29 cellular contexts compared by ENCODE assay signal in genomic region chr9:75065513-75065912, GRCh38.
"Had no signal": no experiment of that assay in that cellular context is flagged by ENCODE, and none has a peak within 500 bp of the region (broad histone marks: within the 10 kb centered on the region; RNA-seq: fewer than 3 reads in every experiment).

No MANE protein-coding gene starts in this region.

- H3K36me3 ChIP-seq: neural progenitor cell had no signal

- DNase-seq: islet precursor cell; left ventricle myocardium inferior; mesendoderm; naive B cell; natural killer cell; nephron progenitor cell; occipital lobe; psoas muscle; right lobe of liver; stimulated activated CD4-positive, alpha-beta T cell treated with anti-CD3 and anti-CD28 coated beads, Interleukin-1b, Interleukin-23, amount 100 ng/mL, for 48 hours; stimulated activated CD4-positive, alpha-beta T cell treated with anti-CD3 and anti-CD28 coated beads, Interleukin-2, amount 100 ng/mL, for 48 hours; stimulated activated CD4-positive, alpha-beta T cell treated with anti-CD3 and anti-CD28 coated beads, Interleukin-4, amount 100 ng/mL, for 4 hours; stimulated activated CD8-positive, alpha-beta memory T cell treated with anti-CD3 and anti-CD28 coated beads, Interleukin-4, amount 100 ng/mL, for 48 hours; stimulated activated naive CD4-positive, alpha-beta T cell treated with Interleukin-2 at 50 U/mL for 16 hours; stomach; tibial artery; trophoblast cell; upper lobe of right lung had no signal

- H3K9me3 ChIP-seq: left ventricle myocardium inferior, neutrophil, psoas muscle, right atrium auricular region, right lobe of liver, stomach, thoracic aorta, tibial artery, upper lobe of right lung had no signal

- H3K4me3 Mint-ChIP-seq: mesothelial cell of epicardium; naive B cell; natural killer cell; nephron progenitor cell; neural progenitor cell; stimulated activated memory B cell treated with anti-CD40 and anti-IgM and Interleukin-4, amounts not matched to agents 10 μg/mL and 1 μg/mL and 100 μg/mL, for 72 hours had no signal

- H3K27ac Mint-ChIP-seq: mesothelial cell of epicardium; naive B cell; nephron progenitor cell; neural progenitor cell; stimulated activated memory B cell treated with anti-CD40 and anti-IgM and Interleukin-4, amounts not matched to agents 10 μg/mL and 1 μg/mL and 100 μg/mL, for 72 hours had no signal

- H3K27me3 ChIP-seq: hepatocyte, neural progenitor cell, neutrophil, right atrium auricular region, right lobe of liver, stomach, tibial artery, upper lobe of right lung had no signal

- FAIRE-seq: urothelium cell line had no signal

- H2AFZ ChIP-seq: hepatocyte, neural progenitor cell, parathyroid adenoma had no signal

- H3K4me2 ChIP-seq: hepatocyte, neural progenitor cell, smooth muscle cell had no signal

- H3K9ac ChIP-seq: neural progenitor cell, parathyroid adenoma had no signal

- H3K4me3 ChIP-seq: hepatocyte, left ventricle myocardium inferior, lung, neural progenitor cell, psoas muscle, right atrium auricular region, right lobe of liver, smooth muscle cell, stomach, thoracic aorta, tibial artery, upper lobe of right lung had no signal

- H3K27ac ChIP-seq: hepatocyte, left ventricle myocardium inferior, neural progenitor cell, neutrophil, parathyroid adenoma, psoas muscle, right atrium auricular region, right lobe of liver, tibial artery, upper lobe of right lung had no signal

- H3K79me2 ChIP-seq: hepatocyte, parathyroid adenoma had no signal

- ATAC-seq: natural killer cell; psoas muscle; right lobe of liver; stimulated activated memory B cell treated with anti-CD40 and anti-IgM and Interleukin-4, amounts not matched to agents 10 μg/mL and 1 μg/mL and 100 μg/mL, for 72 hours; upper lobe of right lung had no signal

- H3K4me1 Mint-ChIP-seq: mesothelial cell of epicardium; naive B cell; natural killer cell; nephron progenitor cell; neural progenitor cell; stimulated activated memory B cell treated with anti-CD40 and anti-IgM and Interleukin-4, amounts not matched to agents 10 μg/mL and 1 μg/mL and 100 μg/mL, for 72 hours had no signal

- H3K4me1 ChIP-seq: left ventricle myocardium inferior, parathyroid adenoma, psoas muscle, right lobe of liver, upper lobe of right lung had no signal

- H3K9me3 Mint-ChIP-seq: mesothelial cell of epicardium; naive B cell; natural killer cell; nephron progenitor cell; neural progenitor cell; stimulated activated memory B cell treated with anti-CD40 and anti-IgM and Interleukin-4, amounts not matched to agents 10 μg/mL and 1 μg/mL and 100 μg/mL, for 72 hours had no signal

- H3K36me3 Mint-ChIP-seq: mesothelial cell of epicardium, neural progenitor cell had no signal

- H3K27me3 Mint-ChIP-seq: naive B cell; stimulated activated memory B cell treated with anti-CD40 and anti-IgM and Interleukin-4, amounts not matched to agents 10 μg/mL and 1 μg/mL and 100 μg/mL, for 72 hours had no signal
